22 cellular contexts compared by ENCODE assay signal in the genomic region with DNA sequence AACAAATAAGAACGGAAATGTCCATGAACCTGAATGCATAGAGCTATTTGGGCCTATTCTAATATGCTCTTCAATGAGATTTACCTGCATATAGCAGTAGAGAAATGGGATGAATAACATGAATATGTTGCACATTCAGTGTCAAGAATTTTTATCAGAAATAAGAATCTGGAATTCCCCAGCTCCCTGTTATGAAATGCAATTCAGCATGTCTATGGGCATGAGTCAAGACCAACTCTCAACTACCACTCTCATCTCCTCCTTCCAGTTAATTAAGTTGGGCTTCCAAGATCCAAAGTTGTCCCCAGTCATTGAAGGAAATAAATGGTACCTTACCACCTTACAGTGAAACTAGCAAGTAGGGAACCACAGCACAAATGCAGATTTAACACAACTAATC.
DNase-seq lines count a peak whose midpoint lies in the region; ATAC-seq and TF ChIP-seq lines count a peak whose summit lies in the region.
"Had no signal": no experiment of that assay in that cellular context is flagged by ENCODE, and none has a peak within 500 bp of the region (broad histone marks: within the 10 kb centered on the region; RNA-seq: fewer than 3 reads in every experiment).

No MANE protein-coding gene starts in this region.

- TF ChIP-seq CTCF in brain microvascular endothelial cell (IDR thresholded peaks at IDR 0.05; ENCODE audit: low read depth, low read length, missing control alignments) (no peak), foreskin keratinocyte (conservative IDR thresholded peaks at IDR 0.05) (no peak)
- TF ChIP-seq CTCF in CD8-positive, alpha-beta T cell (IDR thresholded peaks at IDR 0.05): no peak

- H3K9me2 ChIP-seq in GM23248 (ENCODE audit: insufficient read depth): no peaks in the 10 kb centered on the region

- intact Hi-C loops in CD8-positive, alpha-beta T cell (cut with DNase I, micrococcal nuclease): no loop called here

- H3K36me3 ChIP-seq in brain microvascular endothelial cell (replicated peaks) (no peaks in the 10 kb centered on the region), GM23248 (ENCODE audit: low read depth) (no peaks in the 10 kb centered on the region)
- no peaks in the 10 kb centered on the region for H3K36me3 ChIP-seq in CD8-positive, alpha-beta T cell (ENCODE audit: insufficient read depth, low read length)
- H3K36me3 ChIP-seq: BLaER1 had no signal

- DNase-seq in A172 (ENCODE audit: low spot score) (peak; percentile 18), GM03348 (ENCODE audit: low spot score) (peak; percentile 4), brain microvascular endothelial cell (peak; percentile 5), foreskin keratinocyte (peak; percentile 30 to 51), DMS 273 treated with DMSO at 0.1 percent for 48 hours (lab: John Stamatoyannopoulos, UW) (no peak), GM23248 (no peak), immature natural killer cell (no peak)
- DNase-seq in CD8-positive, alpha-beta T cell: no peak
- DNase-seq: 8988T; Calu3; CD4-positive, alpha-beta memory T cell; HCEC 1CT; NCI-H1105 treated with DMSO at 0.1 percent for 48 hours; NCI-H1694; NCI-H2081 treated with DMSO at 0.1 percent for 48 hours; NCI-H510A; NCI-H748 treated with DMSO at 0.1 percent for 48 hours; NK-92 treated with Interleukin-12 subunit alpha and Interleukin-12 subunit beta, amount 100 ng/mL, for 24 hours had no signal

- H3F3A ChIP-seq in GM23248 (ENCODE audit: insufficient read depth): no peaks in the 10 kb centered on the region

- H2AFZ ChIP-seq in GM23248: no peak overlapping the region

- H3K9ac ChIP-seq in GM23248: no peak overlapping the region
- H3K9ac ChIP-seq: BLaER1 had no signal

- H3K4me3 Mint-ChIP-seq in CD8-positive, alpha-beta T cell: no peak overlapping the region
- no peak overlapping the region for H3K4me3 Mint-ChIP-seq in immature natural killer cell
- H3K4me3 Mint-ChIP-seq: CD4-positive, alpha-beta memory T cell; GM23338 had no signal

- in situ Hi-C loops in brain microvascular endothelial cell (cut with HindIII; ENCODE audit: low pct_ligation_motif_present, low sequenced_read_pairs): no loop called here
- in situ Hi-C loops in GM23248 (cut with MboI): no loop called here

- 65 to 86% methylated on average over 1 of the region's 1 CpG for WGBS in GM23248 (ENCODE audit: low coverage in 1 of 2, low lambda C conversion rate in 2 of 2, missing lambda C conversion rate in 2 of 2), 2 experiments

- no peaks in the 10 kb centered on the region for H3K9me3 ChIP-seq in CD8-positive, alpha-beta T cell (ENCODE audit: low read length)
- H3K9me3 ChIP-seq in GM23248 (ENCODE audit: low read depth): no peaks in the 10 kb centered on the region
- H3K9me3 ChIP-seq: BLaER1 had no signal

- CTCF ChIA-PET in CD8-positive, alpha-beta T cell (lab: Charles Lee): no interaction called here

- H3K27ac Mint-ChIP-seq in CD8-positive, alpha-beta T cell: no peak overlapping the region
- H3K27ac Mint-ChIP-seq in immature natural killer cell: no peak overlapping the region
- H3K27ac Mint-ChIP-seq: CD4-positive, alpha-beta memory T cell; GM23338 had no signal

- no peaks in the 10 kb centered on the region for H3K27me3 Mint-ChIP-seq in CD8-positive, alpha-beta T cell (ENCODE audit: low read depth)
- H3K27me3 Mint-ChIP-seq in immature natural killer cell (ENCODE audit: low read depth in 3 of 3): peaks cover 0 to 4% (median 0%) of the 10 kb centered on the region in 3 donors

- H3K4me3 ChIP-seq in brain microvascular endothelial cell (ENCODE audit: low read depth, low read length): no peak overlapping the region
- no peak overlapping the region for H3K4me3 ChIP-seq in CD8-positive, alpha-beta T cell (ENCODE audit: low read depth, low read length)
- H3K4me3 ChIP-seq in GM23248: no peak overlapping the region
- H3K4me3 ChIP-seq: BLaER1, GM23338, K562 had no signal

- H3K27ac ChIP-seq in brain microvascular endothelial cell (no peak overlapping the region), foreskin keratinocyte (no peak overlapping the region), GM23248 (no peak overlapping the region)
- no peak overlapping the region for H3K27ac ChIP-seq in CD8-positive, alpha-beta T cell (ENCODE audit: low read depth, low read length)
- H3K27ac ChIP-seq: BLaER1 had no signal

- H3K4me1 Mint-ChIP-seq in CD8-positive, alpha-beta T cell (ENCODE audit: low read depth): no peaks in the 10 kb centered on the region
- H3K4me1 Mint-ChIP-seq in immature natural killer cell: no peaks in the 10 kb centered on the region
- H3K4me1 Mint-ChIP-seq: CD4-positive, alpha-beta memory T cell had no signal

- H3K27me3 ChIP-seq in brain microvascular endothelial cell (replicated peaks): no peaks in the 10 kb centered on the region
- no peaks in the 10 kb centered on the region for H3K27me3 ChIP-seq in foreskin keratinocyte
- H3K27me3 ChIP-seq in CD8-positive, alpha-beta T cell (ENCODE audit: insufficient read depth, low read length): no peaks in the 10 kb centered on the region
- no peaks in the 10 kb centered on the region; the same call in 1 of the 2 replicates for H3K27me3 ChIP-seq in GM23248 (replicated peaks; ENCODE audit: insufficient read depth)
- H3K27me3 ChIP-seq: BLaER1 had no signal

- no peak overlapping the region for H3K4me2 ChIP-seq in GM23248 (ENCODE audit: unreplicated experiment)
- H3K4me2 ChIP-seq: BLaER1, GM23338 had no signal

- H3K79me2 ChIP-seq in GM23248 (ENCODE audit: insufficient read depth): no peaks in the 10 kb centered on the region

- no peaks in the 10 kb centered on the region for H3K4me1 ChIP-seq in foreskin keratinocyte
- H3K4me1 ChIP-seq in CD8-positive, alpha-beta T cell (ENCODE audit: insufficient read depth, low read length): no peaks in the 10 kb centered on the region
- H3K4me1 ChIP-seq in GM23248 (ENCODE audit: insufficient read depth): no peaks in the 10 kb centered on the region
- H3K4me1 ChIP-seq: BLaER1 had no signal

- no peaks in the 10 kb centered on the region for H3K9me3 Mint-ChIP-seq in CD8-positive, alpha-beta T cell
- peaks cover 0 to 11% (median 2%) of the 10 kb centered on the region in 6 donors for H3K9me3 Mint-ChIP-seq in immature natural killer cell

- POLR2A ChIA-PET in CD8-positive, alpha-beta T cell (lab: Charles Lee): no interaction called here

- peak; percentile 39 for ATAC-seq in foreskin keratinocyte
- ATAC-seq in CD8-positive, alpha-beta T cell: no peak
- ATAC-seq: GM23338, K562, Right ventricle myocardium inferior had no signal

- no peaks in the 10 kb centered on the region for H3K36me3 Mint-ChIP-seq in CD8-positive, alpha-beta T cell
- no peaks in the 10 kb centered on the region for H3K36me3 Mint-ChIP-seq in immature natural killer cell
- H3K36me3 Mint-ChIP-seq: CD4-positive, alpha-beta memory T cell had no signal

- H4K20me1 ChIP-seq in GM23248 (ENCODE audit: insufficient read depth): no peaks in the 10 kb centered on the region
- H4K20me1 ChIP-seq: BLaER1 had no signal

Comparison
In these comparisons a context has a peak if more than half of its experiments do, and no peak if none do; other contexts are left out.
1. DNase-seq: peak in A172 (single experiment), GM03348 (single experiment), brain microvascular endothelial cell (single experiment) and foreskin keratinocyte (2 of 2); none in DMS 273 treated with DMSO at 0.1 percent for 48 hours (single experiment), CD8-positive, alpha-beta T cell (0 of 7), GM23248 (single experiment) and immature natural killer cell (0 of 3).